In genomic region chr22:46390652-46391301, GRCh38 we compare ENCODE assay signal across 9 cellular contexts. TPM values are rescaled to one million over a fixed set of nuclear protein-coding genes. Genes with fewer than 3 reads are reported as not detected.
DNase-seq lines count a peak whose midpoint lies in the region; ATAC-seq, FAIRE-seq and TF ChIP-seq lines count a peak whose summit lies in the region.
"Had no signal": no experiment of that assay in that cellular context is flagged by ENCODE, and none has a peak within 500 bp of the region (broad histone marks: within the 10 kb centered on the region; RNA-seq: fewer than 3 reads in every experiment).

No MANE protein-coding gene starts in this region.

- intact Hi-C loops in A673 (cut with micrococcal nuclease; ENCODE audit: unreplicated experiment) (loop anchor here (5.0 kb wide), 1 partner anchor 268 kb away; no protein-coding TSS in a partner anchor), HepG2 (cut with micrococcal nuclease; ENCODE audit: unreplicated experiment) (loop anchor here (1.0 kb wide), 1 partner anchor 23 kb away; no protein-coding TSS in a partner anchor)

- H4K20me1 ChIP-seq in MM.1S (ENCODE audit: insufficient read depth, low read length) (no peaks in the 10 kb centered on the region), HepG2 (ENCODE audit: insufficient read depth, low read length) (no peaks in the 10 kb centered on the region)

- peaks cover 4% of the 10 kb centered on the region for H3K36me3 Mint-ChIP-seq in chondrocyte (ENCODE audit: low read depth)

- H3K9me2 ChIP-seq in MM.1S (replicated peaks; ENCODE audit: insufficient read depth, low read length): no peaks in the 10 kb centered on the region

- peaks cover 17% of the 10 kb centered on the region for H3K4me1 Mint-ChIP-seq in chondrocyte (ENCODE audit: low read depth)

- H3K4me3 Mint-ChIP-seq in chondrocyte (ENCODE audit: unreplicated experiment): peak overlapping the region; percentile 64

- peak overlapping the region; percentile 96 for H3K27ac Mint-ChIP-seq in chondrocyte (ENCODE audit: unreplicated experiment)

- H3K36me3 ChIP-seq in A673 (ENCODE audit: insufficient read depth, low read length, poor library complexity, severe bottlenecking) (no peaks in the 10 kb centered on the region), MM.1S (replicated peaks; ENCODE audit: insufficient read depth, low read length) (no peaks in the 10 kb centered on the region), HepG2 (replicated peaks in 1 of 2; ENCODE audit: control insufficient read depth in 1 of 2, insufficient read depth in 2 of 2, low read length in 2 of 2) (no peaks in the 10 kb centered on the region)

- H3K4me3 ChIP-seq in A673 (ENCODE audit: low read depth, low read length, poor library complexity, severe bottlenecking): no peak overlapping the region
- H3K4me3 ChIP-seq in MM.1S (ENCODE audit: low read length): no peak overlapping the region
- peak overlapping the region in 2 of 3 experiments; percentile 47 to 58; a peak in 4 of 6 replicates for H3K4me3 ChIP-seq in HepG2 (replicated peaks in 1 of 3; ENCODE audit: insufficient read depth in 1 of 3, low read depth in 2 of 3, low read length in 3 of 3)
- H3K4me3 ChIP-seq: skin epidermis had no signal

- FAIRE-seq in HepG2 (lab: Jason Lieb, UNC): peak; percentile 60

- ATAC-seq in HepG2 (peak; percentile 86), GM18520 (IDR thresholded peaks at IDR 0.05; ENCODE audit: unreplicated experiment) (no peak), GM21423 (IDR thresholded peaks at IDR 0.05; ENCODE audit: unreplicated experiment) (no peak)

- no peaks in the 10 kb centered on the region for H3K9me3 ChIP-seq in A673 (ENCODE audit: low read depth, low read length, poor library complexity, severe bottlenecking)
- no peaks in the 10 kb centered on the region for H3K9me3 ChIP-seq in MM.1S (replicated peaks; ENCODE audit: insufficient read depth, low read length)
- no peaks in the 10 kb centered on the region for H3K9me3 ChIP-seq in HepG2 (ENCODE audit: low read length)

- peak; percentile 95 for TF ChIP-seq RAD21 in HepG2 (CRISPR knock-in tag; IDR thresholded peaks at IDR 0.05)

- H3K79me2 ChIP-seq in MM.1S (ENCODE audit: low read length) (no peaks in the 10 kb centered on the region), HepG2 (ENCODE audit: insufficient read depth, low read length) (no peaks in the 10 kb centered on the region)

- H3K4me1 ChIP-seq in A673 (ENCODE audit: insufficient read depth, low read length, poor library complexity, severe bottlenecking) (no peaks in the 10 kb centered on the region), MM.1S (ENCODE audit: low read length) (no peaks in the 10 kb centered on the region), HepG2 (ENCODE audit: insufficient read depth, low read length) (peaks cover 21% of the 10 kb centered on the region)

- H3K27ac ChIP-seq in A673 (ENCODE audit: low read depth, low read length, poor library complexity, severe bottlenecking): no peak overlapping the region
- no peak overlapping the region for H3K27ac ChIP-seq in MM.1S (ENCODE audit: low read length)
- no peak overlapping the region for H3K27ac ChIP-seq in HepG2 (ENCODE audit: extremely low read length, insufficient read depth, low read length)

- TF ChIP-seq POLR2A in HepG2 (IDR thresholded peaks at IDR 0.05; ENCODE audit: insufficient read depth in 1 of 2, low read depth in 2 of 2, low read length in 2 of 2): no peak

- TF ChIP-seq EP300 in HepG2 (IDR thresholded peaks at IDR 0.05; ENCODE audit: low read depth in 2 of 2, low read length in 2 of 2) (no peak), HepG2 (CRISPR knock-in tag; IDR thresholded peaks at IDR 0.05; ENCODE audit: borderline replicate concordance) (no peak)

- peak; percentile 55 for TF ChIP-seq CTCF in A673 (conservative IDR thresholded peaks at IDR 0.05; ENCODE audit: low read depth, low read length)
- no peak for TF ChIP-seq CTCF in MM.1S (IDR thresholded peaks at IDR 0.05; ENCODE audit: low read length)
- peak; percentile 84 for TF ChIP-seq CTCF in chondrocyte (IDR thresholded peaks at IDR 0.05)
- peak; percentile 89 for TF ChIP-seq CTCF in HepG2 (CRISPR knock-in tag; IDR thresholded peaks at IDR 0.05)

- H3K9me3 Mint-ChIP-seq in chondrocyte (ENCODE audit: low read depth): no peaks in the 10 kb centered on the region

- CTCF ChIA-PET in A673 (lab: Charles Lee) (interaction anchor here (1.2 kb wide), 1 partner anchor 23 kb away, joined by 4 read pairs; no protein-coding TSS in a partner anchor), HepG2 (lab: Yijun Ruan, JAX; ENCODE audit: low intra/inter-chr PET ratio, low total read pairs) (interaction anchor here (0.8 to 2.5 kb wide), 4 partner anchors 20 to 152 kb away, joined by 3 to 48 read pairs (median 15); no protein-coding TSS in a partner anchor)

- DNase-seq in A673 (ENCODE audit: low spot score) (peak; percentile 52), MM.1S (no peak), chondrocyte (ENCODE audit: low spot score) (peak; percentile 73), HepG2 (ENCODE audit: low spot score) (peak; percentile 64)
- DNase-seq in activated CD4-positive, alpha-beta T cell treated with anti-CD3 and anti-CD28 coated beads, Interleukin-2, amount 50 U/mL, for 48 hours: no peak
- DNase-seq in stimulated activated naive CD4-positive, alpha-beta T cell treated with Interleukin-2 at 50 U/mL for 16 hours (lab: John Stamatoyannopoulos, UW): no peak

- no peaks in the 10 kb centered on the region for H3F3A ChIP-seq in MM.1S (ENCODE audit: insufficient read depth, low read length)

- H3K4me2 ChIP-seq in MM.1S (ENCODE audit: low read depth, low read length) (0 out of 2 replicates have a peak overlapping the region, but pooled peaks have one; percentile 11), HepG2 (ENCODE audit: low read depth, low read length) (peak overlapping the region; percentile 83)

- H3K27me3 ChIP-seq in A673 (replicated peaks; ENCODE audit: insufficient read depth, low read depth, low read length, poor library complexity): no peaks in the 10 kb centered on the region
- H3K27me3 ChIP-seq in MM.1S (replicated peaks; ENCODE audit: insufficient read depth, low read length): peaks cover 48% of the 10 kb centered on the region
- H3K27me3 ChIP-seq in HepG2 (ENCODE audit: control insufficient read depth in 1 of 2, insufficient read depth in 2 of 2, low read length in 2 of 2): no peaks in the 10 kb centered on the region

- no peak overlapping the region for H2AFZ ChIP-seq in MM.1S (ENCODE audit: low read length)
- no peak overlapping the region for H2AFZ ChIP-seq in HepG2 (ENCODE audit: low read length)

- H3K27me3 Mint-ChIP-seq in chondrocyte (ENCODE audit: low read depth): no peaks in the 10 kb centered on the region

- WGBS in HepG2 (ENCODE audit: low lambda C conversion rate): 46% methylated on average over 23 of the region's 32 CpGs

- in situ Hi-C loops in HepG2 (cut with HindIII; ENCODE audit: extremely low pct_ligation_motif_present, low pct_unique_long_range_greater_than_20kb): loop anchor here (5.0 kb wide), 1 partner anchor 33 kb away; no protein-coding TSS in a partner anchor

- H3K9ac ChIP-seq in MM.1S (ENCODE audit: low read length) (no peak overlapping the region), HepG2 (ENCODE audit: insufficient read depth, low read depth, low read length) (peak overlapping the region; percentile 67)

- POLR2A ChIA-PET in A673 (lab: Charles Lee; ENCODE audit: low non-redundant PET): no interaction called here
- POLR2A ChIA-PET in HepG2 (lab: Yijun Ruan, JAX): interaction anchor here (1.2 to 2.3 kb wide), 2 partner anchors 13 to 23 kb away, joined by 7 to 9 read pairs; no protein-coding TSS in a partner anchor

- BruUV-seq in A673 (replicated peaks; lab: Mats Ljungman, UMichigan) (no TSS peak), HepG2 (replicated peaks; lab: Mats Ljungman, UMichigan) (no TSS peak)

TF ChIP-seq in HepG2, 621 proteins besides CTCF, POLR2A, EP300 and RAD21 (continues in another document):
- TF ChIP-seq HOXA5 (CRISPR knock-in tag; IDR thresholded peaks at IDR 0.05): no peak; the same call in 1 of the 2 replicates
- TF ChIP-seq ZSCAN29 (CRISPR knock-in tag; conservative IDR thresholded peaks at IDR 0.05): 0 out of 2 replicates have a peak, but pooled peaks have one; percentile 46

RNA-seq across cellular contexts. Expression of gene TRMU, which starts 55.3 kb away (rescaled TPM):
- total RNA-seq in A673 (2021) (83.0 and 90.1 TPM in 2 replicates), chondrocyte (26.5 to 39.2 TPM (median 27.3 TPM) in 3 replicates), HepG2 (2016; rRNA removed; fragmentation: Illumina TruSeq; extraction: Trizol) (47.7 and 50.2 TPM in 2 replicates)
- total RNA-seq in HepG2 (2016; cell fraction: cytosol; rRNA removed; fragmentation: Illumina TruSeq; extraction: Trizol; ENCODE audit: low read depth): 18.2 and 23.3 TPM in 2 replicates
- total RNA-seq in HepG2 (2016; cell fraction: insoluble cytoplasmic fraction; rRNA removed; fragmentation: Illumina TruSeq; extraction: Trizol): 47.8 and 51.9 TPM in 2 replicates
- 29.1 and 30.8 TPM in 2 replicates for total RNA-seq in HepG2 (2016; cell fraction: membrane; rRNA removed; fragmentation: Illumina TruSeq; extraction: Trizol)
- total RNA-seq in HepG2 (2016; cell fraction: nucleus; rRNA removed; fragmentation: Illumina TruSeq; extraction: Trizol): 60.2 and 64.2 TPM in 2 replicates
- 31.0 and 32.1 TPM in 2 replicates for polyA plus RNA-seq in HepG2 (2011; rRNA removed)
- 19.1 and 26.5 TPM in 2 replicates for polyA plus RNA-seq in HepG2 (2011; cell fraction: cytosol; rRNA removed)
- 132 and 159 TPM in 2 replicates for polyA plus RNA-seq in HepG2 (2011; cell fraction: nucleus; rRNA removed)
- 26.7 and 28.6 TPM in 2 replicates for polyA plus RNA-seq in HepG2 (2012)
- 8.9 and 10.9 TPM in 2 replicates for polyA plus RNA-seq in HepG2 (2016; cell fraction: cytosol; fragmentation: Illumina TruSeq; extraction: Trizol; ENCODE audit: low read depth)
- polyA plus RNA-seq in HepG2 (2016; cell fraction: insoluble cytoplasmic fraction; fragmentation: Illumina TruSeq; extraction: Trizol; ENCODE audit: low read depth): 51.8 and 58.5 TPM in 2 replicates
- 20.5 and 21.0 TPM in 2 replicates for polyA plus RNA-seq in HepG2 (2016; cell fraction: membrane; fragmentation: Illumina TruSeq; extraction: Trizol; ENCODE audit: low read depth)
- 126 and 127 TPM in 2 replicates for polyA plus RNA-seq in HepG2 (2016; cell fraction: nucleus; fragmentation: Illumina TruSeq; extraction: Trizol; ENCODE audit: insufficient read depth, low read depth)
- 36.9 and 68.5 TPM in 2 replicates for polyA minus RNA-seq in HepG2 (2011; rRNA and poly(A)+ RNA removed; ENCODE audit: low replicate concordance)
- 9.8 and 12.0 TPM in 2 replicates for polyA minus RNA-seq in HepG2 (2011; cell fraction: cytosol; rRNA and poly(A)+ RNA removed)
- polyA minus RNA-seq in HepG2 (2011; cell fraction: nucleus; rRNA and poly(A)+ RNA removed): 105 and 171 TPM in 2 replicates

Comparison
In these comparisons a context has a peak if more than half of its experiments do, and no peak if none do; other contexts are left out.
1. DNase-seq: peak in A673 (single experiment), chondrocyte (single experiment) and HepG2 (single experiment); none in MM.1S (single experiment), activated CD4-positive, alpha-beta T cell treated with anti-CD3 and anti-CD28 coated beads, Interleukin-2, amount 50 U/mL, for 48 hours (0 of 2) and stimulated activated naive CD4-positive, alpha-beta T cell treated with Interleukin-2 at 50 U/mL for 16 hours (single experiment).
2. H3K4me3 ChIP-seq: peak in HepG2 (2 of 3); none in A673 (single experiment) and MM.1S (single experiment).